8 cellular contexts compared by ENCODE assay signal in the genomic region with DNA sequence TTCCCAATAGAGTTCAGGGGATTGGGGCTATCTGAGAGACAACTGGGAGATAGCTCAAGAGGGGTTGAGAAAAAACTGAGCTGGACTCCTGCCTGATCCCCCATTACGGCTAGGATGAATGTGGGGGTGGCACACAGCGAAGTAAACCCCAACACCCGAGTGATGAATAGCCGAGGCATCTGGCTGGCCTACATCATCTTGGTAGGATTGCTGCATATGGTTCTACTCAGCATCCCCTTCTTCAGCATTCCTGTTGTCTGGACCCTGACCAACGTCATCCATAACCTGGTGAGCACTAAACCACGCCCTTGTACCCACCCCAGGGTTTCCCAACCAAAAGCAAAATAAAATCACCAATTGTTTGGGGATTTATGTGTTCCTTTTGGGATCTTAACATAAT. TPM values are rescaled to one million over a fixed set of nuclear protein-coding genes. Genes with fewer than 3 reads are reported as not detected.
DNase-seq lines count a peak whose midpoint lies in the region; ATAC-seq and TF ChIP-seq lines count a peak whose summit lies in the region.

No MANE protein-coding gene starts in this region.

- H3K9me3 ChIP-seq in RWPE2 (ENCODE audit: severe bottlenecking) (no peaks in the 10 kb centered on the region), stomach smooth muscle (ENCODE audit: control insufficient read depth in 2 of 2, low read length in 2 of 2) (no peaks in the 10 kb centered on the region)

- ATAC-seq in RWPE2 (ENCODE audit: low read depth) = no peak
- ATAC-seq in activated T-helper 17 cell treated with anti-CD3 and anti-CD28 coated beads, Interleukin-2, amount 50 U/mL, for 72 hours (replicated peaks) = no peak

- H3K27me3 ChIP-seq in RWPE2 (ENCODE audit: insufficient read depth, poor library complexity, severe bottlenecking) (no peaks in the 10 kb centered on the region), stomach smooth muscle (ENCODE audit: control insufficient read depth in 1 of 2, insufficient read depth in 2 of 2, low read length in 2 of 2) (no peaks in the 10 kb centered on the region)

- H3K27me3 Mint-ChIP-seq in activated CD4-positive, alpha-beta T cell treated with anti-CD3 and anti-CD28 coated beads, Interleukin-2, amount 10 ng/mL, durations not matched to agents 24 days and 14 days = no peaks in the 10 kb centered on the region
- H3K27me3 Mint-ChIP-seq in activated T-helper 17 cell treated with anti-CD3 and anti-CD28 coated beads, Interleukin-2, amount 50 U/mL, for 72 hours = no peaks in the 10 kb centered on the region
- H3K27me3 Mint-ChIP-seq in activated T-helper 2 cell treated with anti-CD3 and anti-CD28 coated beads, Interferon-gamma antibody, Interleukin-2, Interleukin-4, amounts not matched to agents 10 μg/mL and 5 μg/mL and 100 μg/mL, durations not matched to agents 14 hours and 24 hours and 36 hours (ENCODE audit: low read depth) = no peaks in the 10 kb centered on the region

- H3K4me3 Mint-ChIP-seq in activated CD4-positive, alpha-beta T cell treated with anti-CD3 and anti-CD28 coated beads, Interleukin-2, amount 10 ng/mL, durations not matched to agents 24 days and 14 days = peak overlapping the region; percentile 61
- no peak overlapping the region for H3K4me3 Mint-ChIP-seq in activated T-helper 17 cell treated with anti-CD3 and anti-CD28 coated beads, Interleukin-2, amount 50 U/mL, for 72 hours
- H3K4me3 Mint-ChIP-seq in activated T-helper 2 cell treated with anti-CD3 and anti-CD28 coated beads, Interferon-gamma antibody, Interleukin-2, Interleukin-4, amounts not matched to agents 10 μg/mL and 5 μg/mL and 100 μg/mL, durations not matched to agents 14 hours and 24 hours and 36 hours (ENCODE audit: low read depth) = no peak overlapping the region

- in situ Hi-C loops in GM13976 (cut with MboI; ENCODE audit: low sequenced_read_pairs, unreplicated experiment) = no loop called here

- peaks cover 24% of the 10 kb centered on the region for H3K4me1 Mint-ChIP-seq in activated CD4-positive, alpha-beta T cell treated with anti-CD3 and anti-CD28 coated beads, Interleukin-2, amount 10 ng/mL, durations not matched to agents 24 days and 14 days
- peaks cover 18% of the 10 kb centered on the region for H3K4me1 Mint-ChIP-seq in activated T-helper 17 cell treated with anti-CD3 and anti-CD28 coated beads, Interleukin-2, amount 50 U/mL, for 72 hours
- H3K4me1 Mint-ChIP-seq in activated T-helper 2 cell treated with anti-CD3 and anti-CD28 coated beads, Interferon-gamma antibody, Interleukin-2, Interleukin-4, amounts not matched to agents 10 μg/mL and 5 μg/mL and 100 μg/mL, durations not matched to agents 14 hours and 24 hours and 36 hours (ENCODE audit: low read depth) = peaks cover 24% of the 10 kb centered on the region

- H3K36me3 ChIP-seq in RWPE2 (ENCODE audit: low read depth) (peaks cover 86% of the 10 kb centered on the region), stomach smooth muscle (ENCODE audit: control insufficient read depth in 2 of 2, insufficient read depth in 2 of 2, low read length in 2 of 2) (peaks cover 22 to 33% of the 10 kb centered on the region in 2 donors)

- TF ChIP-seq CTCF in RWPE2 (IDR thresholded peaks at IDR 0.05; ENCODE audit: poor library complexity, severe bottlenecking) = no peak
- no peak for TF ChIP-seq CTCF in foreskin fibroblast (IDR thresholded peaks at IDR 0.05; ENCODE audit: low read depth, low read length)
- TF ChIP-seq CTCF in GM13976 (IDR thresholded peaks at IDR 0.05; ENCODE audit: borderline replicate concordance, control extremely low read depth, extremely low read depth, insufficient read depth, missing control alignments) = no peak

- peak overlapping the region; percentile 66 for H3K4me3 ChIP-seq in RWPE2 (ENCODE audit: severe bottlenecking)
- peak overlapping the region; percentile 78 to 99 for H3K4me3 ChIP-seq in foreskin fibroblast (ENCODE audit: low read depth in 1 of 2, low read length in 2 of 2)
- H3K4me3 ChIP-seq in stomach smooth muscle (ENCODE audit: low read length in 2 of 2) = peak overlapping the region; percentile 89 to 100

- no peak for DNase-seq in activated CD4-positive, alpha-beta T cell treated with anti-CD3 and anti-CD28 coated beads, Interleukin-2, amount 10 ng/mL, durations not matched to agents 24 days and 14 days
- DNase-seq in activated CD4-positive, alpha-beta T cell treated with anti-CD3 and anti-CD28 coated beads for 4 hours = no peak
- DNase-seq in RWPE2 (ENCODE audit: low spot score) (no peak), foreskin fibroblast (peak; percentile 52 to 73), GM13976 (ENCODE audit: low spot score) (no peak)
- DNase-seq in activated T-helper 2 cell treated with anti-CD3 and anti-CD28 coated beads, Interferon-gamma antibody, Interleukin-2, Interleukin-4, amounts not matched to agents 10 μg/mL and 5 μg/mL and 100 μg/mL, durations not matched to agents 14 hours and 24 hours and 36 hours (ENCODE audit: low spot score) = no peak

- H3K36me3 Mint-ChIP-seq in activated CD4-positive, alpha-beta T cell treated with anti-CD3 and anti-CD28 coated beads, Interleukin-2, amount 10 ng/mL, durations not matched to agents 24 days and 14 days (ENCODE audit: low read depth) = peaks cover 46% of the 10 kb centered on the region
- peaks cover 26% of the 10 kb centered on the region for H3K36me3 Mint-ChIP-seq in activated T-helper 17 cell treated with anti-CD3 and anti-CD28 coated beads, Interleukin-2, amount 50 U/mL, for 72 hours (ENCODE audit: low read depth)
- peaks cover 57% of the 10 kb centered on the region for H3K36me3 Mint-ChIP-seq in activated T-helper 2 cell treated with anti-CD3 and anti-CD28 coated beads, Interferon-gamma antibody, Interleukin-2, Interleukin-4, amounts not matched to agents 10 μg/mL and 5 μg/mL and 100 μg/mL, durations not matched to agents 14 hours and 24 hours and 36 hours (ENCODE audit: low read depth)

- no peak overlapping the region for H3K9ac ChIP-seq in stomach smooth muscle (ENCODE audit: low read length in 2 of 2)

- H3K9me3 Mint-ChIP-seq in activated CD4-positive, alpha-beta T cell treated with anti-CD3 and anti-CD28 coated beads, Interleukin-2, amount 10 ng/mL, durations not matched to agents 24 days and 14 days = no peaks in the 10 kb centered on the region
- no peaks in the 10 kb centered on the region for H3K9me3 Mint-ChIP-seq in activated T-helper 17 cell treated with anti-CD3 and anti-CD28 coated beads, Interleukin-2, amount 50 U/mL, for 72 hours
- H3K9me3 Mint-ChIP-seq in activated T-helper 2 cell treated with anti-CD3 and anti-CD28 coated beads, Interferon-gamma antibody, Interleukin-2, Interleukin-4, amounts not matched to agents 10 μg/mL and 5 μg/mL and 100 μg/mL, durations not matched to agents 14 hours and 24 hours and 36 hours = no peaks in the 10 kb centered on the region

- peak overlapping the region; percentile 39 for H3K27ac Mint-ChIP-seq in activated CD4-positive, alpha-beta T cell treated with anti-CD3 and anti-CD28 coated beads, Interleukin-2, amount 10 ng/mL, durations not matched to agents 24 days and 14 days
- no peak overlapping the region for H3K27ac Mint-ChIP-seq in activated T-helper 17 cell treated with anti-CD3 and anti-CD28 coated beads, Interleukin-2, amount 50 U/mL, for 72 hours
- H3K27ac Mint-ChIP-seq in activated T-helper 2 cell treated with anti-CD3 and anti-CD28 coated beads, Interferon-gamma antibody, Interleukin-2, Interleukin-4, amounts not matched to agents 10 μg/mL and 5 μg/mL and 100 μg/mL, durations not matched to agents 14 hours and 24 hours and 36 hours = no peak overlapping the region

- peaks cover 17% of the 10 kb centered on the region for H3K4me1 ChIP-seq in RWPE2 (ENCODE audit: insufficient read depth, poor library complexity, severe bottlenecking)
- H3K4me1 ChIP-seq in stomach smooth muscle (ENCODE audit: control insufficient read depth, insufficient read depth, low read length) = peaks cover 15% of the 10 kb centered on the region

- intact Hi-C loops in activated CD4-positive, alpha-beta T cell treated with anti-CD3 and anti-CD28 coated beads, Interleukin-2, amount 10 ng/mL, durations not matched to agents 24 days and 14 days (cut with micrococcal nuclease) = loop anchor here (1.0 to 5.0 kb wide), 3 partner anchors 81 to 403 kb away; partner anchors contain the start of genes NABP2 and RNF41
- intact Hi-C loops in activated T-helper 2 cell treated with anti-CD3 and anti-CD28 coated beads, Interferon-gamma antibody, Interleukin-2, Interleukin-4, amounts not matched to agents 10 μg/mL and 5 μg/mL and 100 μg/mL, durations not matched to agents 14 hours and 24 hours and 36 hours (cut with micrococcal nuclease) = loop anchor here (5.0 kb wide), 2 partner anchors 223 to 837 kb away; partner anchors contain the start of genes RPS26 and TESPA1

- peak overlapping the region; percentile 74 for H3K27ac ChIP-seq in RWPE2 (ENCODE audit: poor library complexity, severe bottlenecking)
- H3K27ac ChIP-seq in stomach smooth muscle (ENCODE audit: low read length) = peak overlapping the region; percentile 89

RNA-seq across cellular contexts. Expression of gene ORMDL2, which starts 1.0 kb away (rescaled TPM):
- total RNA-seq in activated CD4-positive, alpha-beta T cell treated with anti-CD3 and anti-CD28 coated beads, Interleukin-2, amount 10 ng/mL, durations not matched to agents 24 days and 14 days = 49.8 and 55.8 TPM in 2 replicates
- 10 to 100 TPM; 26.5 to 40.2 TPM for total RNA-seq in activated T-helper 17 cell treated with anti-CD3 and anti-CD28 coated beads, Interleukin-2, amount 50 U/mL, for 72 hours
- total RNA-seq in activated T-helper 2 cell treated with anti-CD3 and anti-CD28 coated beads, Interferon-gamma antibody, Interleukin-2, Interleukin-4, amounts not matched to agents 10 μg/mL and 5 μg/mL and 100 μg/mL, durations not matched to agents 14 hours and 24 hours and 36 hours = 58.6 and 59.2 TPM in 2 replicates

RNA-seq across cellular contexts. Expression of gene SARNP, which starts 1.4 kb away (rescaled TPM):
- total RNA-seq in activated CD4-positive, alpha-beta T cell treated with anti-CD3 and anti-CD28 coated beads, Interleukin-2, amount 10 ng/mL, durations not matched to agents 24 days and 14 days = 76.6 and 81.6 TPM in 2 replicates
- 100 to 1,000 TPM in 1 of 2 donors, 10 to 100 TPM in 1; 63.6 to 103 TPM for total RNA-seq in activated T-helper 17 cell treated with anti-CD3 and anti-CD28 coated beads, Interleukin-2, amount 50 U/mL, for 72 hours
- 78.3 and 82.2 TPM in 2 replicates for total RNA-seq in activated T-helper 2 cell treated with anti-CD3 and anti-CD28 coated beads, Interferon-gamma antibody, Interleukin-2, Interleukin-4, amounts not matched to agents 10 μg/mL and 5 μg/mL and 100 μg/mL, durations not matched to agents 14 hours and 24 hours and 36 hours

RNA-seq across cellular contexts. Expression of gene DNAJC14, which starts 10.5 kb away (rescaled TPM):
- 39.8 and 42.0 TPM in 2 replicates for total RNA-seq in activated CD4-positive, alpha-beta T cell treated with anti-CD3 and anti-CD28 coated beads, Interleukin-2, amount 10 ng/mL, durations not matched to agents 24 days and 14 days
- total RNA-seq in activated T-helper 17 cell treated with anti-CD3 and anti-CD28 coated beads, Interleukin-2, amount 50 U/mL, for 72 hours = 10 to 100 TPM; 30.7 to 33.0 TPM
- 34.8 and 35.2 TPM in 2 replicates for total RNA-seq in activated T-helper 2 cell treated with anti-CD3 and anti-CD28 coated beads, Interferon-gamma antibody, Interleukin-2, Interleukin-4, amounts not matched to agents 10 μg/mL and 5 μg/mL and 100 μg/mL, durations not matched to agents 14 hours and 24 hours and 36 hours

RNA-seq across cellular contexts. Expression of gene MMP19, which starts 23.9 kb away (rescaled TPM):
- total RNA-seq in activated CD4-positive, alpha-beta T cell treated with anti-CD3 and anti-CD28 coated beads, Interleukin-2, amount 10 ng/mL, durations not matched to agents 24 days and 14 days = not detected in 2 replicates
- not detected for total RNA-seq in activated T-helper 17 cell treated with anti-CD3 and anti-CD28 coated beads, Interleukin-2, amount 50 U/mL, for 72 hours
- total RNA-seq in activated T-helper 2 cell treated with anti-CD3 and anti-CD28 coated beads, Interferon-gamma antibody, Interleukin-2, Interleukin-4, amounts not matched to agents 10 μg/mL and 5 μg/mL and 100 μg/mL, durations not matched to agents 14 hours and 24 hours and 36 hours = not detected in 2 replicates

Comparison
In these comparisons a context has a peak if more than half of its experiments do, and no peak if none do; other contexts are left out.
1. DNase-seq: peak in foreskin fibroblast (2 of 2); none in activated CD4-positive, alpha-beta T cell treated with anti-CD3 and anti-CD28 coated beads, Interleukin-2, amount 10 ng/mL, durations not matched to agents 24 days and 14 days (single experiment), activated CD4-positive, alpha-beta T cell treated with anti-CD3 and anti-CD28 coated beads for 4 hours (0 of 2), RWPE2 (single experiment), GM13976 (single experiment) and activated T-helper 2 cell treated with anti-CD3 and anti-CD28 coated beads, Interferon-gamma antibody, Interleukin-2, Interleukin-4, amounts not matched to agents 10 μg/mL and 5 μg/mL and 100 μg/mL, durations not matched to agents 14 hours and 24 hours and 36 hours (single experiment).
2. Peak in every context shown above with its lines, with median percentiles within 50 percentile points of each other: H3K4me3 ChIP-seq.